In the genomic region with DNA sequence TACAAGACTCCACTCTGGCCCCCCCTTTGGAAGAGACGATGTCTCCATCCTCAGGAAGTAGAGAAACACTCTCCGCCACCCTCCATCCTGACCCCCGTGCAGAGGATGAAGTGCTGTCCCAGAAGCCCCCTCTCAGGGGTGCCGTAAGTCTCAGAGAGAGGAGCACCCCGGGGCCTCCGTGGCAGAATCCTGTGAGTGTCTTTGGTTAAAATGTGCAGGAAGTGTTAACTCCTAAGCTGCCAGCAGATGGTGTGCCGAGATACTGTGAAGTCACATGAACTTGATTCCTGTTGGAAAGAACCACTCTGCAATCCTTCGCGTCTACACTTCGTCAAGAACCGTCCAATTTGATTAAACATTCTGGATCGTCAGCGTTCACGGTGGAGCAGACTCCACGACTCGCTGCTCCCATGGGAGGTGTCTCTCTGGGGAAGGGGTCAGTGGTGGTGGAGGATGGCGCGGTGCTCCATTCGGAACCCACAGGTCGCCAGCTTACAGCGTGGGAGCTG, we compare ENCODE assay signal across 8 cellular contexts. TPM values are rescaled to one million over a fixed set of nuclear protein-coding genes. Genes with fewer than 3 reads are reported as not detected.
DNase-seq lines count a peak whose midpoint lies in the region; ATAC-seq and TF ChIP-seq lines count a peak whose summit lies in the region.

No MANE protein-coding gene starts in this region.

- 60 to 66% (median 62%) methylated on average over 21 of the region's 21 CpGs for WGBS in ovary, 3 donors

- H3K4me3 ChIP-seq in NB4 (ENCODE audit: low read depth, low read length): no peak overlapping the region
- no peak overlapping the region for H3K4me3 ChIP-seq in ovary

- TF ChIP-seq CTCF in NB4 (IDR thresholded peaks at IDR 0.05; ENCODE audit: low read depth, low read length) (peak; percentile 31), ovary (IDR thresholded peaks at IDR 0.05) (no peak)

- peak overlapping the region; percentile 63 for H3K4me3 Mint-ChIP-seq in activated CD8-positive, alpha-beta memory T cell treated with anti-CD3 and anti-CD28 coated beads, Interleukin-2, amount 10 ng/mL, durations not matched to agents 7 days and 5 days

- no peaks in the 10 kb centered on the region for H3K9me3 Mint-ChIP-seq in activated CD8-positive, alpha-beta memory T cell treated with anti-CD3 and anti-CD28 coated beads, Interleukin-2, amount 10 ng/mL, durations not matched to agents 7 days and 5 days (ENCODE audit: low read depth)

- DNase-seq in activated CD8-positive, alpha-beta memory T cell treated with anti-CD3 and anti-CD28 coated beads, Interleukin-2, amount 10 ng/mL, durations not matched to agents 7 days and 5 days: peak; percentile 77
- no peak for DNase-seq in activated CD8-positive, alpha-beta memory T cell treated with anti-CD3 and anti-CD28 coated beads for 24 hours
- DNase-seq in NB4 (ENCODE audit: low read depth) (peak; percentile 60), amniotic stem cell (lab: John Stamatoyannopoulos, UW) (peak; percentile 9), medulla oblongata (ENCODE audit: extremely low spot score) (peak; percentile 17), ovary (no peak)

- peaks cover 25% of the 10 kb centered on the region for H3K36me3 Mint-ChIP-seq in activated CD8-positive, alpha-beta memory T cell treated with anti-CD3 and anti-CD28 coated beads, Interleukin-2, amount 10 ng/mL, durations not matched to agents 7 days and 5 days

- peak; percentile 57 for ATAC-seq in activated CD8-positive, alpha-beta memory T cell treated with anti-CD3 and anti-CD28 coated beads, Interleukin-2, amount 10 ng/mL, durations not matched to agents 7 days and 5 days
- ATAC-seq in HG02981 (IDR thresholded peaks at IDR 0.05; ENCODE audit: unreplicated experiment) (no peak), GM21576 (IDR thresholded peaks at IDR 0.05; ENCODE audit: unreplicated experiment) (no peak)

- CTCF ChIA-PET in activated CD8-positive, alpha-beta memory T cell treated with anti-CD3 and anti-CD28 coated beads, Interleukin-2, amount 10 ng/mL, durations not matched to agents 7 days and 5 days (lab: Charles Lee): interaction anchor here (0.6 to 1.6 kb wide), 12 partner anchors 10 to 614 kb away, joined by 3 to 9 read pairs (median 3); partner anchors contain the start of gene ZC3H18

- no peaks in the 10 kb centered on the region for H3K36me3 ChIP-seq in ovary

- peaks cover 6% of the 10 kb centered on the region for H3K4me1 ChIP-seq in ovary (ENCODE audit: insufficient read depth)

- H3K4me1 Mint-ChIP-seq in activated CD8-positive, alpha-beta memory T cell treated with anti-CD3 and anti-CD28 coated beads, Interleukin-2, amount 10 ng/mL, durations not matched to agents 7 days and 5 days: peaks cover 69% of the 10 kb centered on the region

- H3K27ac Mint-ChIP-seq in activated CD8-positive, alpha-beta memory T cell treated with anti-CD3 and anti-CD28 coated beads, Interleukin-2, amount 10 ng/mL, durations not matched to agents 7 days and 5 days: peak overlapping the region; percentile 96

- H3K27me3 ChIP-seq in ovary: no peaks in the 10 kb centered on the region

- TF ChIP-seq EP300 in ovary (IDR thresholded peaks at IDR 0.05): no peak

- H3K27me3 Mint-ChIP-seq in activated CD8-positive, alpha-beta memory T cell treated with anti-CD3 and anti-CD28 coated beads, Interleukin-2, amount 10 ng/mL, durations not matched to agents 7 days and 5 days: no peaks in the 10 kb centered on the region

- TF ChIP-seq POLR2A in NB4 (IDR thresholded peaks at IDR 0.05; ENCODE audit: extremely low read depth, insufficient read length) (no peak), ovary (IDR thresholded peaks at IDR 0.05) (no peak)

- no peak overlapping the region for H3K27ac ChIP-seq in ovary

- intact Hi-C loops in ovary (cut with DNase I): no loop called here

- no peaks in the 10 kb centered on the region for H3K9me3 ChIP-seq in ovary

RNA-seq across cellular contexts. Expression of gene BANP, which starts 5.6 kb away (rescaled TPM):
- 10 to 100 TPM; 36.1 to 48.7 TPM for total RNA-seq in activated CD8-positive, alpha-beta memory T cell treated with anti-CD3 and anti-CD28 coated beads, Interleukin-2, amount 10 ng/mL, durations not matched to agents 7 days and 5 days
- 10 to 100 TPM; 22.2 to 48.6 (median 35.3) TPM for total RNA-seq in ovary
- 10 to 100 TPM; 14.8 to 20.7 TPM for polyA plus RNA-seq in ovary

RNA-seq across cellular contexts. Expression of gene CA5A, which starts 20.5 kb away (rescaled TPM):
- not detected for total RNA-seq in activated CD8-positive, alpha-beta memory T cell treated with anti-CD3 and anti-CD28 coated beads, Interleukin-2, amount 10 ng/mL, durations not matched to agents 7 days and 5 days
- total RNA-seq in ovary: not detected
- polyA plus RNA-seq in ovary: under 1 TPM; 0.02 to 0.05 TPM

Comparison
In these comparisons a context has a peak if more than half of its experiments do, and no peak if none do; other contexts are left out.
1. DNase-seq: peak in activated CD8-positive, alpha-beta memory T cell treated with anti-CD3 and anti-CD28 coated beads, Interleukin-2, amount 10 ng/mL, durations not matched to agents 7 days and 5 days (single experiment), NB4 (single experiment), amniotic stem cell (single experiment) and medulla oblongata (single experiment); none in activated CD8-positive, alpha-beta memory T cell treated with anti-CD3 and anti-CD28 coated beads for 24 hours (single experiment) and ovary (0 of 5).